ENCODE assay signal across 16 cellular contexts in the genomic region with DNA sequence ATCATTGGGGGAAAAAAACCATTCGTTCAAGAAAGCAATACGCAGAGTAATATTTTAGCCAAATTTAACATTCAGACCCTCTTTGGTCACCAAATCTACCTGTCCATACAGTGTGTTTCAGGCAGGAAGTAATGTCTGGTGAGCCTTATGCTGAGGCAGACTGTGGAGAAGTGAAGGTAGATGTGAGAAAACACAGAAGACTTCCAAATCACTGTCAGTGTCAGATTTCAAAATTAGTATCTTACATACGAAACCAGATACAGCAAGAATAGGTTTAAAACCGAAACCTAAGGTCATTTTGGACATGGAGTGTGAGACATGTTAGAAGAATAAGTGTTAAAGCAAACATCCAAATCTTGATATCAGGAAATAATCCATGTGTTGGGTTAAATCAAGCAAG.
DNase-seq lines count a peak whose midpoint lies in the region; ATAC-seq and TF ChIP-seq lines count a peak whose summit lies in the region.
"Had no signal": no experiment of that assay in that cellular context is flagged by ENCODE, and none has a peak within 500 bp of the region (broad histone marks: within the 10 kb centered on the region; RNA-seq: fewer than 3 reads in every experiment).

No MANE protein-coding gene starts in this region.

- H3K27ac ChIP-seq in PC-9, result no peak overlapping the region
- no peak overlapping the region for H3K27ac ChIP-seq in mesendoderm (ENCODE audit: low read depth, low read length)
- H3K27ac ChIP-seq: A549, C4-2B had no signal

- H3K79me2 ChIP-seq in PC-9 (ENCODE audit: low read depth) (no peaks in the 10 kb centered on the region), mesendoderm (ENCODE audit: control insufficient read depth, insufficient read depth, low read length) (no peaks in the 10 kb centered on the region)

- 0 out of 2 replicates have a peak overlapping the region, but pooled peaks have one; percentile 23 for H2AFZ ChIP-seq in PC-9
- H2AFZ ChIP-seq: GM23338 had no signal

- H3K9me3 ChIP-seq in PC-9 (ENCODE audit: insufficient read depth, low read depth), result no peaks in the 10 kb centered on the region
- H3K9me3 ChIP-seq: A549, BE2C had no signal

- H3K36me3 ChIP-seq in PC-9 (ENCODE audit: low read depth) (no peaks in the 10 kb centered on the region), mesendoderm (ENCODE audit: control insufficient read depth, insufficient read depth, low read length) (no peaks in the 10 kb centered on the region)
- H3K36me3 ChIP-seq: BE2C had no signal

- CTCF ChIA-PET in PC-9 (lab: Charles Lee), result no interaction called here

- no CpG with 5 or more reads among the region's 4 CpGs for WGBS in mesendoderm (ENCODE audit: extremely low coverage, insufficient coverage, low lambda C conversion rate)

- H3K4me3 ChIP-seq in PC-9 (no peak overlapping the region), mesendoderm (ENCODE audit: low read length) (no peak overlapping the region)
- H3K4me3 ChIP-seq: A549, GM23338 had no signal

- BruUV-seq in PC-9 (replicated peaks; lab: Mats Ljungman, UMichigan), result no TSS peak

- no peak overlapping the region for H4K5ac ChIP-seq in mesendoderm (ENCODE audit: low read length)

- no peak for TF ChIP-seq CTCF in PC-9 (conservative IDR thresholded peaks at IDR 0.05)

- intact Hi-C loops in PC-9 (cut with micrococcal nuclease; ENCODE audit: unreplicated experiment) (no loop called here), sciatic nerve (cut with DNase I) (no loop called here)

- no peak overlapping the region for H2BK120ac ChIP-seq in mesendoderm (ENCODE audit: low read depth, low read length)

- no peak overlapping the region for H3K56ac ChIP-seq in mesendoderm (ENCODE audit: low read length)

- H3K4me2 ChIP-seq in PC-9 (no peak overlapping the region), mesendoderm (ENCODE audit: low read length) (no peak overlapping the region)
- H3K4me2 ChIP-seq: A549, GM23338 had no signal

- no peaks in the 10 kb centered on the region for H3K79me1 ChIP-seq in mesendoderm (ENCODE audit: low read length)

- peak; percentile 57 for ATAC-seq in GM19351 (IDR thresholded peaks at IDR 0.05; ENCODE audit: unreplicated experiment)
- ATAC-seq in sciatic nerve, result no peak
- ATAC-seq: A549, GM23338, HepG2 had no signal

- no peak overlapping the region for H4K8ac ChIP-seq in mesendoderm (ENCODE audit: low read depth, low read length)

- H3K4ac ChIP-seq in mesendoderm (ENCODE audit: low read depth, low read length), result no peak overlapping the region

- no peak overlapping the region for H2AK5ac ChIP-seq in mesendoderm (ENCODE audit: low read length)

- H3K9me2 ChIP-seq in PC-9 (ENCODE audit: insufficient read depth), result no peaks in the 10 kb centered on the region

- no peak for DNase-seq in PC-9
- DNase-seq in mesendoderm, result peak; percentile 1
- DNase-seq in sciatic nerve (ENCODE audit: low spot score), result no peak
- DNase-seq in amygdala (lab: John Stamatoyannopoulos, UW), result no peak
- DNase-seq in activated naive CD4-positive, alpha-beta T cell treated with anti-CD3 and anti-CD28 coated beads, Interleukin-2, amount 50 U/mL, for 16 hours, result no peak
- DNase-seq: BE2C; CD4-positive, alpha-beta memory T cell; DMS153; DMS79 treated with DMSO at 0.1 percent for 48 hours; EL; H9 had no signal

- POLR2A ChIA-PET in PC-9 (lab: Charles Lee; ENCODE audit: unreplicated experiment), result no interaction called here

- H2BK5ac ChIP-seq in mesendoderm (ENCODE audit: low read length), result no peak overlapping the region

- no peaks in the 10 kb centered on the region for H4K20me1 ChIP-seq in PC-9 (ENCODE audit: insufficient read depth)

- no peak overlapping the region for H3K9ac ChIP-seq in mesendoderm (ENCODE audit: low read length)

- H3K27me3 ChIP-seq in PC-9 (ENCODE audit: insufficient read depth, low read depth) (no peaks in the 10 kb centered on the region), mesendoderm (ENCODE audit: insufficient read depth, low read length, poor library complexity) (no peaks in the 10 kb centered on the region)
- H3K27me3 ChIP-seq: BE2C had no signal

- H3K23ac ChIP-seq in mesendoderm (ENCODE audit: low read length), result no peak overlapping the region

- H3K18ac ChIP-seq in mesendoderm (ENCODE audit: low read length), result no peak overlapping the region

- H3F3A ChIP-seq in PC-9 (ENCODE audit: insufficient read depth, low read depth), result no peaks in the 10 kb centered on the region

- no peak overlapping the region for H2BK15ac ChIP-seq in mesendoderm (replicated peaks; ENCODE audit: low read depth)

- H3K4me1 ChIP-seq in PC-9 (replicated peaks; ENCODE audit: insufficient read depth) (no peaks in the 10 kb centered on the region), mesendoderm (ENCODE audit: control insufficient read depth, low read depth, low read length) (no peaks in the 10 kb centered on the region)
- H3K4me1 ChIP-seq: A549, BE2C had no signal
